9 cellular contexts compared by ENCODE assay signal in the genomic region with DNA sequence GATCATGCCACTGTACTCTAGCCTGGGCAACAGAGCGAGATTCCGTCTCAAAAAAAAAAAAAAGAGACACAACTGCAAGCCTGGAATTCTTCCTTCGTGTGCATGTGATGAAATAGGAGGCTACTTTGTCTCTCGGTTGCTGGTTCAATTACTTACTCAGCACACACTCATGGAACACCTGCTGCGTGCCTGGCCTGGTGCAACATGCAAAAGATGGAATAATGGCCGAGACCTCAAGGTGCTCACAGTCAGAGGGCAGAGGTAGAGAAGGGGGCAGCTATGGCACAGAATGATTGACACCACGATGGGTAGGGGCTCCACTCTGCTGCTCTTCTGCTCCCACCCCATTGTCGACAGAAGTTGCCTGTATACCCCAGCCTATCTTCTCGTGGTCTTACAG.
"Had no signal": no experiment of that assay in that cellular context is flagged by ENCODE, and none has a peak within 500 bp of the region (broad histone marks: within the 10 kb centered on the region; RNA-seq: fewer than 3 reads in every experiment).

No MANE protein-coding gene starts in this region.

- H3K27ac ChIP-seq: GM23248 had no signal

- H3K36me3 ChIP-seq: HAP-1 had no signal

- DNase-seq: GM23248, GOT3, H7, H9, HCEC 1CT, HFFc6 had no signal

- H3K4me3 ChIP-seq: GM23248, GM23338, HAP-1 had no signal

- ATAC-seq: GM23338, HCT116 had no signal

- H3K9me3 ChIP-seq: HAP-1 had no signal

- H3K4me1 ChIP-seq: HAP-1 had no signal
